In genomic region chr14:93965968-93966474, GRCh38 we compare ENCODE assay signal across 15 cellular contexts. TPM values are rescaled to one million over a fixed set of nuclear protein-coding genes. Genes with fewer than 3 reads are reported as not detected.
DNase-seq lines count a peak whose midpoint lies in the region; ATAC-seq and TF ChIP-seq lines count a peak whose summit lies in the region.
"Had no signal": no experiment of that assay in that cellular context is flagged by ENCODE, and none has a peak within 500 bp of the region (broad histone marks: within the 10 kb centered on the region; RNA-seq: fewer than 3 reads in every experiment).

No MANE protein-coding gene starts in this region.

- H3K79me1 ChIP-seq in IMR-90 (ENCODE audit: low read depth in 1 of 2, low read length in 2 of 2), result no peaks in the 10 kb centered on the region

- H4K8ac ChIP-seq in IMR-90 (ENCODE audit: low read depth in 2 of 2, low read length in 2 of 2), result peak overlapping the region; percentile 6 to 86; a peak in 3 of 4 replicates

- H3K14ac ChIP-seq in IMR-90 (replicated peaks; ENCODE audit: low read depth, low read length), result peak overlapping the region; percentile 81

- H3K9ac ChIP-seq in IMR-90 (ENCODE audit: low read depth, low read length) (no peak overlapping the region), skeletal muscle satellite cell (ENCODE audit: low read depth, low read length) (peak overlapping the region; percentile 9)

- H3K56ac ChIP-seq in IMR-90 (ENCODE audit: extremely low read depth, insufficient read depth, low read length), result no peak overlapping the region; the same call in 1 of the 2 replicates

- H4K20me1 ChIP-seq in IMR-90 (ENCODE audit: insufficient read depth, low read length), result peaks cover 4% of the 10 kb centered on the region; the same call in 1 of the 2 replicates

- DNase-seq in CD1c-positive myeloid dendritic cell (ENCODE audit: extremely low spot score) (peak; percentile 66), IMR-90 (no peak), coronary artery (ENCODE audit: low spot score) (no peak)
- DNase-seq: activated CD4-positive, alpha-beta T cell treated with anti-CD3 and anti-CD28 coated beads, Interleukin-2, amount 10 ng/mL, durations not matched to agents 7 days and 5 days; activated naive CD4-positive, alpha-beta T cell treated with anti-CD3 and anti-CD28 coated beads for 36 hours; NCI-H2029 had no signal

- H3K4me2 ChIP-seq in IMR-90 (ENCODE audit: low read depth, low read length) (no peak overlapping the region), skeletal muscle satellite cell (ENCODE audit: low read length) (peak overlapping the region; percentile 34)

- H3K4me3 ChIP-seq in IMR-90 (ENCODE audit: insufficient read depth, low read depth, low read length), result no peak overlapping the region
- H3K4me3 ChIP-seq in coronary artery, result no peak overlapping the region
- H3K4me3 ChIP-seq in skeletal muscle satellite cell (ENCODE audit: low read length), result no peak overlapping the region
- H3K4me3 ChIP-seq: suprapubic skin had no signal

- no peak for TF ChIP-seq POLR2A in IMR-90 (IDR thresholded peaks at IDR 0.05; ENCODE audit: low read depth, low read length)

- CTCF ChIA-PET in IMR-90 (lab: Yijun Ruan, JAX), result interaction anchor here (1.1 kb wide), 1 partner anchor 26 kb away, joined by 4 read pairs; no protein-coding TSS in a partner anchor

- H3K4me1 ChIP-seq in IMR-90 (ENCODE audit: control insufficient read depth, insufficient read depth, low read length), result peaks cover 19% of the 10 kb centered on the region
- peaks cover 23% of the 10 kb centered on the region for H3K4me1 ChIP-seq in skeletal muscle satellite cell (ENCODE audit: control insufficient read depth, insufficient read depth, low read length)

- H4K5ac ChIP-seq in IMR-90 (ENCODE audit: low read depth, low read length), result peak overlapping the region; percentile 91

- TF ChIP-seq CTCF in IMR-90 (conservative IDR thresholded peaks at IDR 0.05; ENCODE audit: low read depth, low read length) (no peak), coronary artery (IDR thresholded peaks at IDR 0.05) (no peak)

- H3K27me3 ChIP-seq in IMR-90 (ENCODE audit: control insufficient read depth, insufficient read depth, low read length) (no peaks in the 10 kb centered on the region; the same call in 1 of the 2 replicates), skeletal muscle satellite cell (ENCODE audit: control insufficient read depth, insufficient read depth, low read length) (peaks cover 27% of the 10 kb centered on the region)
- H3K27me3 ChIP-seq: suprapubic skin had no signal

- no peak overlapping the region for H3K23ac ChIP-seq in IMR-90 (ENCODE audit: low read depth, low read length)

- in situ Hi-C loops in IMR-90 (cut with MboI; ENCODE audit: low sequenced_read_pairs), result no loop called here

- WGBS in IMR-90 (ENCODE audit: extremely low coverage in 2 of 2, insufficient read length in 1 of 2), 2 experiments, result no CpG with 5 or more reads among the region's 3 CpGs

- no peak for TF ChIP-seq RAD21 in IMR-90 (IDR thresholded peaks at IDR 0.05; ENCODE audit: low read length)

- dilution Hi-C loops in IMR-90 (cut with HindIII; ENCODE audit: low sequenced_read_pairs, unreplicated experiment), result no loop called here

- no peak overlapping the region for H2AFZ ChIP-seq in IMR-90 (replicated peaks; ENCODE audit: low read length, poor library complexity)

- peak overlapping the region; percentile 93 for H2BK20ac ChIP-seq in IMR-90 (ENCODE audit: low read depth, low read length)

- H3K4ac ChIP-seq in IMR-90 (ENCODE audit: low read depth, low read length), result peak overlapping the region; percentile 94

- H2BK15ac ChIP-seq in IMR-90 (ENCODE audit: low read depth, low read length), result peak overlapping the region; percentile 88; the same call in 2 of the 3 replicates

- H3K9me3 ChIP-seq in IMR-90 (ENCODE audit: control insufficient read depth, insufficient read depth, low read length) (no peaks in the 10 kb centered on the region), skeletal muscle satellite cell (replicated peaks; ENCODE audit: low read length) (no peaks in the 10 kb centered on the region)
- H3K9me3 ChIP-seq: suprapubic skin had no signal

- peak overlapping the region; percentile 96 for H3K18ac ChIP-seq in IMR-90 (ENCODE audit: low read depth, low read length)

- BruUV-seq in IMR-90 (replicated peaks; lab: Mats Ljungman, UMichigan), result no TSS peak

- peak overlapping the region; percentile 80 for H4K91ac ChIP-seq in IMR-90 (ENCODE audit: insufficient read depth, low read depth, low read length)

- POLR2A ChIA-PET in IMR-90 (lab: Charles Lee; ENCODE audit: unreplicated experiment), result no interaction called here

- peak overlapping the region; percentile 85 for H3K27ac ChIP-seq in IMR-90 (ENCODE audit: insufficient read depth, low read length)
- H3K27ac ChIP-seq in coronary artery, result peak overlapping the region; percentile 85 to 92
- H3K27ac ChIP-seq: suprapubic skin had no signal

- H2AK9ac ChIP-seq in IMR-90 (replicated peaks; ENCODE audit: low read depth, low read length, poor library complexity), result peak overlapping the region; percentile 68

- peak overlapping the region; percentile 90 for H2BK5ac ChIP-seq in IMR-90 (ENCODE audit: low read depth, low read length, poor library complexity, severe bottlenecking)

- H3K36me3 ChIP-seq in IMR-90 (ENCODE audit: control insufficient read depth, insufficient read depth, low read length), result no peaks in the 10 kb centered on the region
- H3K36me3 ChIP-seq in skeletal muscle satellite cell (ENCODE audit: insufficient read depth, low read length), result no peaks in the 10 kb centered on the region
- H3K36me3 ChIP-seq: suprapubic skin had no signal

- no peak for ATAC-seq in IMR-90 (ENCODE audit: low read depth)
- ATAC-seq in GM21717 (IDR thresholded peaks at IDR 0.05; ENCODE audit: unreplicated experiment), result no peak
- no peak for ATAC-seq in HG02588 (IDR thresholded peaks at IDR 0.05; ENCODE audit: unreplicated experiment)
- ATAC-seq in HG02938 (IDR thresholded peaks at IDR 0.05; ENCODE audit: unreplicated experiment), result no peak

- intact Hi-C loops in IMR-90 (cut with micrococcal nuclease), result no loop called here

- H2AK5ac ChIP-seq in IMR-90 (ENCODE audit: low read depth, low read length), result peak overlapping the region; percentile 90

- peaks cover 14% of the 10 kb centered on the region for H3K9me1 ChIP-seq in IMR-90 (ENCODE audit: insufficient read depth, low read length)

- peak overlapping the region; percentile 91 for H2BK120ac ChIP-seq in IMR-90 (ENCODE audit: low read depth, low read length)

TF ChIP-seq in IMR-90, 13 proteins besides CTCF, POLR2A, EP300 and RAD21:
- no peak for TF ChIP-seq ELK1 (IDR thresholded peaks at IDR 0.05; ENCODE audit: borderline replicate concordance, low read depth, low read length)
- TF ChIP-seq RFX5 (IDR thresholded peaks at IDR 0.05; ENCODE audit: low read depth, low read length), result no peak
- TF ChIP-seq BHLHE40 (IDR thresholded peaks at IDR 0.05; ENCODE audit: low read depth, low read length), result no peak
- no peak for TF ChIP-seq FOS (IDR thresholded peaks at IDR 0.05; ENCODE audit: low read depth, low read length)
- no peak for TF ChIP-seq SMC3 (IDR thresholded peaks at IDR 0.05; ENCODE audit: low read depth, low read length)
- TF ChIP-seq MXI1 (IDR thresholded peaks at IDR 0.05; ENCODE audit: borderline replicate concordance, low read depth, low read length), result no peak
- TF ChIP-seq NFE2L2 (IDR thresholded peaks at IDR 0.05; ENCODE audit: low read depth, low read length), result no peak
- TF ChIP-seq CEBPB (IDR thresholded peaks at IDR 0.05; ENCODE audit: low read depth, low read length), result no peak
- TF ChIP-seq MAZ (IDR thresholded peaks at IDR 0.05; ENCODE audit: borderline replicate concordance, low read depth, low read length), result no peak
- no peak for TF ChIP-seq CHD1 (IDR thresholded peaks at IDR 0.05; ENCODE audit: low read depth, low read length)
- TF ChIP-seq MAFK (IDR thresholded peaks at IDR 0.05; ENCODE audit: low read depth, low read length), result no peak
- TF ChIP-seq RCOR1 (IDR thresholded peaks at IDR 0.05; ENCODE audit: insufficient replicate concordance, low read length), result no peak
- no peak for TF ChIP-seq USF2 (IDR thresholded peaks at IDR 0.05; ENCODE audit: low read depth, low read length)
TF ChIP-seq in IMR-90: peak in this region for 0.

RNA-seq across cellular contexts. Expression of gene ASB2, which starts 10.3 kb away (rescaled TPM):
- total RNA-seq in IMR-90 (2012; rRNA removed), result 0.54 and 0.83 TPM in 2 replicates
- 0.77 and 0.98 TPM in 2 replicates for polyA plus RNA-seq in IMR-90 (2012; rRNA removed)
- polyA plus RNA-seq in IMR-90 (2012; cell fraction: cytosol; rRNA removed), result 0.42 and 0.78 TPM in 2 replicates
- 1.3 and 3.4 TPM in 2 replicates for polyA plus RNA-seq in IMR-90 (2012; cell fraction: nucleus; rRNA removed; ENCODE audit: low replicate concordance)
- 0.22 TPM in 1 of 2 replicates, not detected in the other for total RNA-seq in skeletal muscle satellite cell (2012; rRNA removed)
- total RNA-seq: pulmonary artery endothelial cell had no signal

RNA-seq across cellular contexts. Expression of gene CCDC197, which starts 31.1 kb away (rescaled TPM):
- total RNA-seq in IMR-90 (2012; rRNA removed), result not detected in 2 replicates
- polyA plus RNA-seq in IMR-90 (2012; rRNA removed), result not detected in 2 replicates
- polyA plus RNA-seq in IMR-90 (2012; cell fraction: cytosol; rRNA removed), result not detected in 2 replicates
- not detected in 2 replicates for polyA plus RNA-seq in IMR-90 (2012; cell fraction: nucleus; rRNA removed; ENCODE audit: low replicate concordance)
- not detected in 2 replicates for total RNA-seq in skeletal muscle satellite cell (2012; rRNA removed)
- total RNA-seq: activated CD4-positive, alpha-beta T cell treated with anti-CD3 and anti-CD28 coated beads, Interleukin-2, amount 10 ng/mL, durations not matched to agents 7 days and 5 days; activated naive CD4-positive, alpha-beta T cell treated with anti-CD3 and anti-CD28 coated beads for 36 hours; LHCN-M2; mucosa of gallbladder; pulmonary artery endothelial cell; suprapubic skin; T-helper 1 cell treated with Interleukin-12 subunit alpha and Interleukin-12 subunit beta and Interleukin-4 antibody, amounts not matched to agents 30 ng/mL and 1 ng/mL, for 36 hours had no signal

RNA-seq across cellular contexts. Expression of gene FAM181A, which starts 38.9 kb away (rescaled TPM):
- not detected in 2 replicates for total RNA-seq in IMR-90 (2012; rRNA removed)
- polyA plus RNA-seq in IMR-90 (2012; rRNA removed), result not detected in 2 replicates
- polyA plus RNA-seq in IMR-90 (2012; cell fraction: cytosol; rRNA removed), result not detected in 2 replicates
- not detected in 2 replicates for polyA plus RNA-seq in IMR-90 (2012; cell fraction: nucleus; rRNA removed; ENCODE audit: low replicate concordance)
- not detected in 2 replicates for total RNA-seq in skeletal muscle satellite cell (2012; rRNA removed)
- total RNA-seq: activated CD4-positive, alpha-beta T cell treated with anti-CD3 and anti-CD28 coated beads, Interleukin-2, amount 10 ng/mL, durations not matched to agents 7 days and 5 days; activated naive CD4-positive, alpha-beta T cell treated with anti-CD3 and anti-CD28 coated beads for 36 hours; LHCN-M2; mucosa of gallbladder; pulmonary artery endothelial cell; suprapubic skin; T-helper 1 cell treated with Interleukin-12 subunit alpha and Interleukin-12 subunit beta and Interleukin-4 antibody, amounts not matched to agents 30 ng/mL and 1 ng/mL, for 36 hours had no signal
